ENCODE assay signal across 8 cellular contexts in genomic region chr11:73661035-73661628, GRCh38. TPM values are rescaled to one million over a fixed set of nuclear protein-coding genes. Genes with fewer than 3 reads are reported as not detected.
DNase-seq lines count a peak whose midpoint lies in the region; ATAC-seq, FAIRE-seq and TF ChIP-seq lines count a peak whose summit lies in the region.

No MANE protein-coding gene starts in this region.

- peak overlapping the region; percentile 36 for H3K9ac ChIP-seq in endothelial cell of umbilical vein (replicated peaks; ENCODE audit: extremely low read depth, insufficient read depth, low read length)

- no peaks in the 10 kb centered on the region for H3K9me1 ChIP-seq in endothelial cell of umbilical vein (replicated peaks; ENCODE audit: control insufficient read depth, extremely low read depth, insufficient read depth, low read length)

- peaks cover 6% of the 10 kb centered on the region for H3K4me1 ChIP-seq in endothelial cell of umbilical vein (ENCODE audit: control insufficient read depth, extremely low read depth, insufficient read depth, low read length)
- no peaks in the 10 kb centered on the region for H3K4me1 ChIP-seq in mesodermal cell (ENCODE audit: control insufficient read depth, insufficient read depth, low read length, poor library complexity, severe bottlenecking)

- BruUV-seq in endothelial cell of umbilical vein (replicated peaks; lab: Mats Ljungman, UMichigan), result no TSS peak

- H3K4me2 ChIP-seq in endothelial cell of umbilical vein (ENCODE audit: insufficient read depth, low read length), result peak overlapping the region; percentile 60

- no peaks in the 10 kb centered on the region for H4K20me1 ChIP-seq in endothelial cell of umbilical vein (replicated peaks; ENCODE audit: control insufficient read depth, extremely low read depth, insufficient read depth, low read length)

- H3K79me2 ChIP-seq in endothelial cell of umbilical vein (ENCODE audit: control insufficient read depth, insufficient read depth, low read length), result no peaks in the 10 kb centered on the region

- no peaks in the 10 kb centered on the region for H3K27me3 ChIP-seq in endothelial cell of umbilical vein (ENCODE audit: control insufficient read depth in 2 of 2, insufficient read depth in 2 of 2, low read length in 2 of 2)

- peak; percentile 96 to 98 for TF ChIP-seq CTCF in endothelial cell of umbilical vein (IDR thresholded peaks at IDR 0.05; ENCODE audit: extremely low read depth in 1 of 2, insufficient read depth in 1 of 2, low read depth in 1 of 2, low read length in 2 of 2)

- ATAC-seq in GM18502 (IDR thresholded peaks at IDR 0.05; ENCODE audit: poor library complexity, unreplicated experiment) (peak; percentile 79), HG03460 (IDR thresholded peaks at IDR 0.05; ENCODE audit: unreplicated experiment) (peak; percentile 62), HG03565 (IDR thresholded peaks at IDR 0.05; ENCODE audit: unreplicated experiment) (no peak)

- H3K36me3 ChIP-seq in endothelial cell of umbilical vein (ENCODE audit: control insufficient read depth in 2 of 2, extremely low read depth in 1 of 2, insufficient read depth in 2 of 2, low read length in 2 of 2) (no peaks in the 10 kb centered on the region), mesodermal cell (ENCODE audit: control insufficient read depth, insufficient read depth, low read length) (no peaks in the 10 kb centered on the region)

- intact Hi-C loops in endothelial cell of umbilical vein (cut with micrococcal nuclease), result loop anchor here (1.0 to 2.0 kb wide), 6 partner anchors 36 to 354 kb away; partner anchors contain the start of gene RELT

- dilution Hi-C loops in endothelial cell of umbilical vein (cut with MboI; ENCODE audit: extremely low pct_ligation_motif_present, low sequenced_read_pairs), result no loop called here

- H2AFZ ChIP-seq in endothelial cell of umbilical vein (ENCODE audit: low read depth, low read length), result peak overlapping the region; percentile 93

- H3K27ac ChIP-seq in endothelial cell of umbilical vein (ENCODE audit: insufficient read depth, low read depth, low read length) (no peak overlapping the region), mesodermal cell (ENCODE audit: low read depth, low read length, severe bottlenecking) (no peak overlapping the region)

- FAIRE-seq in endothelial cell of umbilical vein (lab: Jason Lieb, UNC), result peak; percentile 90

- POLR2A ChIA-PET in endothelial cell of umbilical vein (lab: Charles Lee), result interaction anchor here (0.6 to 0.7 kb wide), 3 partner anchors 182 to 354 kb away, joined by 3 to 5 read pairs (median 4); no protein-coding TSS in a partner anchor

- CTCF ChIA-PET in endothelial cell of umbilical vein (lab: Charles Lee), result interaction anchor here (0.5 to 6.0 kb wide), 51 partner anchors 9 to 373 kb away, joined by 3 to 243 read pairs (median 4); partner anchors contain the start of gene PLEKHB1

- peak overlapping the region in 2 of 3 experiments; percentile 26 to 32 for H3K4me3 ChIP-seq in endothelial cell of umbilical vein (replicated peaks in 1 of 3; ENCODE audit: insufficient read depth in 1 of 3, low read depth in 1 of 3, low read length in 3 of 3)
- H3K4me3 ChIP-seq in mesodermal cell (ENCODE audit: extremely low read depth, insufficient read depth, low read length, poor library complexity, severe bottlenecking), result peak overlapping the region; percentile 20

- 13 to 20% methylated on average over 29 to 35 of the region's 40 CpGs for WGBS in mesodermal cell (ENCODE audit: insufficient coverage in 2 of 2), 2 experiments

- TF ChIP-seq POLR2A in endothelial cell of umbilical vein (IDR thresholded peaks at IDR 0.05; ENCODE audit: low read depth, low read length), result no peak

- peak; percentile 57 for DNase-seq in NOMO-1 treated with dmso at 0.1 percent for 144 hours (lab: John Stamatoyannopoulos, UW; ENCODE audit: unreplicated experiment)
- peak; percentile 88 for DNase-seq in activated CD8-positive, alpha-beta memory T cell treated with anti-CD3 and anti-CD28 coated beads, Interleukin-2, amount 50 U/mL, for 4 hours
- DNase-seq in endothelial cell of umbilical vein (ENCODE audit: low read depth, low spot score), result peak; percentile 84
- DNase-seq in stimulated activated CD8-positive, alpha-beta memory T cell treated with anti-CD3 and anti-CD28 coated beads, Interleukin-15, amount 100 ng/mL, for 24 hours (ENCODE audit: low read depth), result peak; percentile 66

- H3K9me3 ChIP-seq in endothelial cell of umbilical vein (replicated peaks; ENCODE audit: control insufficient read depth, insufficient read depth, low read length) (no peaks in the 10 kb centered on the region), mesodermal cell (ENCODE audit: control insufficient read depth, low read length) (no peaks in the 10 kb centered on the region)

TF ChIP-seq in endothelial cell of umbilical vein, 7 proteins besides CTCF, POLR2A, EP300 and RAD21:
- no peak for TF ChIP-seq EZH2 (IDR thresholded peaks at IDR 0.05; ENCODE audit: borderline replicate concordance, low read depth, low read length, severe bottlenecking)
- TF ChIP-seq POLR2AphosphoS5 (IDR thresholded peaks at IDR 0.05; ENCODE audit: insufficient read depth, low read depth, low read length), result peak; percentile 50
- peak; percentile 14 for TF ChIP-seq MAX (IDR thresholded peaks at IDR 0.05; ENCODE audit: insufficient read depth, insufficient read length)
- no peak for TF ChIP-seq FOS (IDR thresholded peaks at IDR 0.05; ENCODE audit: borderline replicate concordance, insufficient read depth, low read length)
- no peak for TF ChIP-seq GATA2 (IDR thresholded peaks at IDR 0.05; ENCODE audit: insufficient read depth, insufficient read length, low read depth, low read length)
- TF ChIP-seq MYC (IDR thresholded peaks at IDR 0.05; ENCODE audit: low read depth, low read length), result no peak
- TF ChIP-seq JUN (IDR thresholded peaks at IDR 0.05; ENCODE audit: borderline replicate concordance, insufficient read depth, insufficient read length, low read depth), result no peak

RNA-seq across cellular contexts. Expression of gene PLEKHB1, which starts 14.8 kb away (rescaled TPM):
- 0.75 TPM in 1 of 2 replicates, not detected in the other for total RNA-seq in endothelial cell of umbilical vein
- polyA plus RNA-seq in endothelial cell of umbilical vein, result 0.76 and 0.99 TPM in 2 replicates
- 0.50 and 0.79 TPM in 2 replicates for polyA plus RNA-seq in endothelial cell of umbilical vein (2011; cell fraction: cytosol; rRNA removed)
- polyA plus RNA-seq in endothelial cell of umbilical vein (2011; cell fraction: nucleus; rRNA removed), result 0.32 and 1.1 TPM in 2 replicates
- polyA plus RNA-seq in endothelial cell of umbilical vein (2012), result 0.41 and 0.98 TPM in 2 replicates
- 0.27 and 2.1 TPM in 2 replicates for polyA minus RNA-seq in endothelial cell of umbilical vein
- not detected for polyA minus RNA-seq in endothelial cell of umbilical vein (2011; cell fraction: cytosol; rRNA and poly(A)+ RNA removed)
- polyA minus RNA-seq in endothelial cell of umbilical vein (2011; cell fraction: nucleus; rRNA and poly(A)+ RNA removed), result 0.19 TPM in 1 of 2 replicates, not detected in the other
- polyA plus RNA-seq in mesodermal cell (2013, experiment 1 of 2), result 12.5 TPM
- polyA plus RNA-seq in mesodermal cell (2013, experiment 2 of 2), result 10.0 TPM
